ENCODE assay signal across 12 cellular contexts in the genomic region with DNA sequence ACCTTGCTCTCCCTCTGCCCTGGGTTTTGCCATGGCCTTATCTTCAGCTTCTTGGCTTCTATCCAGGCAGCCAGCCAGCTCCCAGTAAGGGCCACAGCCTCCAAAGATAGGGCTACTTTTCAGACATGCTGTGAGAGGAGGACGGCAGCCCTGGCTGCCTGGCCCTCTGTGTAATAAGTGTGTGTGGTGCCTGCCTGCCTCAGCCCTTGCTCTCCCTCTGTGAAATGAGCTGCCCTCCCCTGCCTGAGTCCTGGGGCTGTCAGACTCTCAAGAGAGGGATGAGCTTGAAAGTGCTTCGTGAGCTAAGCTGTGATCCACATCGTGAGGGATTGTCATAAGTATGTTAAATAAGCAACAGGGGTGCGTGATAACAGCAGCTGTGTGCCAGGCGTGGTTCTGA. TPM values are rescaled to one million over a fixed set of nuclear protein-coding genes. Genes with fewer than 3 reads are reported as not detected.
DNase-seq lines count a peak whose midpoint lies in the region; ATAC-seq and TF ChIP-seq lines count a peak whose summit lies in the region.
"Had no signal": no experiment of that assay in that cellular context is flagged by ENCODE, and none has a peak within 500 bp of the region (broad histone marks: within the 10 kb centered on the region; RNA-seq: fewer than 3 reads in every experiment).

No MANE protein-coding gene starts in this region.

- H3K27ac ChIP-seq in right lobe of liver (peak overlapping the region; percentile 73 to 93 (median 90)), tibial artery (peak overlapping the region; percentile 71 to 75)

- no peaks in the 10 kb centered on the region for H3K9me3 ChIP-seq in right lobe of liver
- H3K9me3 ChIP-seq in tibial artery, result no peaks in the 10 kb centered on the region

- TF ChIP-seq POLR2A in right lobe of liver (IDR thresholded peaks at IDR 0.05), result no peak

- H3K36me3 ChIP-seq in right lobe of liver (peaks cover 0 to 7% (median 0%) of the 10 kb centered on the region in 4 donors), tibial artery (peaks cover 0 to 12% (median 0%) of the 10 kb centered on the region in 3 donors)

- H3K9me3 Mint-ChIP-seq in chondrocyte (ENCODE audit: low read depth), result no peaks in the 10 kb centered on the region
- no peaks in the 10 kb centered on the region for H3K9me3 Mint-ChIP-seq in activated naive CD4-positive, alpha-beta T cell treated with anti-CD3 and anti-CD28 coated beads for 36 hours

- peaks cover 87% of the 10 kb centered on the region for H3K4me1 Mint-ChIP-seq in chondrocyte (ENCODE audit: low read depth)
- H3K4me1 Mint-ChIP-seq in activated naive CD4-positive, alpha-beta T cell treated with anti-CD3 and anti-CD28 coated beads for 36 hours (ENCODE audit: low read depth), result no peaks in the 10 kb centered on the region

- H3K36me3 Mint-ChIP-seq in chondrocyte (ENCODE audit: low read depth), result peaks cover 4% of the 10 kb centered on the region
- no peaks in the 10 kb centered on the region for H3K36me3 Mint-ChIP-seq in activated naive CD4-positive, alpha-beta T cell treated with anti-CD3 and anti-CD28 coated beads for 36 hours (ENCODE audit: low read depth)

- 44% methylated on average over 4 of the region's 5 CpGs for WGBS in right lobe of liver (ENCODE audit: insufficient coverage, low coverage, low lambda C conversion rate, missing lambda C conversion rate)

- no peak overlapping the region for H3K4me3 Mint-ChIP-seq in chondrocyte (ENCODE audit: unreplicated experiment)
- no peak overlapping the region for H3K4me3 Mint-ChIP-seq in activated naive CD4-positive, alpha-beta T cell treated with anti-CD3 and anti-CD28 coated beads for 36 hours

- peak overlapping the region; percentile 95 for H3K27ac Mint-ChIP-seq in chondrocyte (ENCODE audit: unreplicated experiment)
- no peak overlapping the region for H3K27ac Mint-ChIP-seq in activated naive CD4-positive, alpha-beta T cell treated with anti-CD3 and anti-CD28 coated beads for 36 hours

- TF ChIP-seq CTCF in chondrocyte (IDR thresholded peaks at IDR 0.05) (no peak), right lobe of liver (IDR thresholded peaks at IDR 0.05) (no peak), tibial artery (IDR thresholded peaks at IDR 0.05) (no peak)

- DNase-seq in NCI-H2227 (lab: John Stamatoyannopoulos, UW; ENCODE audit: unreplicated experiment) (peak; percentile 34), chondrocyte (ENCODE audit: low spot score) (no peak), right lobe of liver (no peak), tibial artery (peak; percentile 51 to 79), NCI-H1694 (lab: John Stamatoyannopoulos, UW) (no peak), activated gamma-delta T cell (lab: John Stamatoyannopoulos, UW) (no peak)
- no peak for DNase-seq in activated naive CD4-positive, alpha-beta T cell treated with anti-CD3 and anti-CD28 coated beads for 36 hours
- DNase-seq: activated T-cell treated with anti-CD3 and anti-CD28 coated beads, Interleukin-2, amount 50 U/mL, for 48 hours; head of caudate nucleus; KG1 had no signal

- no peak overlapping the region for H3K4me3 ChIP-seq in right lobe of liver
- H3K4me3 ChIP-seq in tibial artery, result no peak overlapping the region
- H3K4me3 ChIP-seq: GM12878 had no signal

- ATAC-seq in right lobe of liver, result peak in 2 of 4 donors; percentile 8 to 16
- ATAC-seq in HG02623 (IDR thresholded peaks at IDR 0.05; ENCODE audit: unreplicated experiment), result no peak
- ATAC-seq: GM12878 had no signal

- H3K27me3 Mint-ChIP-seq in chondrocyte (ENCODE audit: low read depth), result no peaks in the 10 kb centered on the region
- no peaks in the 10 kb centered on the region for H3K27me3 Mint-ChIP-seq in activated naive CD4-positive, alpha-beta T cell treated with anti-CD3 and anti-CD28 coated beads for 36 hours (ENCODE audit: low read depth)

- intact Hi-C loops in right lobe of liver (cut with DNase I), result no loop called here
- intact Hi-C loops in tibial artery (cut with DNase I; ENCODE audit: low total_unique reads), result no loop called here
- intact Hi-C loops in activated naive CD4-positive, alpha-beta T cell treated with anti-CD3 and anti-CD28 coated beads for 36 hours (cut with micrococcal nuclease), result no loop called here

- H3K4me1 ChIP-seq in right lobe of liver, result peaks cover 0 to 99% (median 56%) of the 10 kb centered on the region in 4 donors
- peaks cover 12 to 100% (median 82%) of the 10 kb centered on the region in 4 donors for H3K4me1 ChIP-seq in tibial artery

- CTCF ChIA-PET in activated naive CD4-positive, alpha-beta T cell treated with anti-CD3 and anti-CD28 coated beads for 36 hours (lab: Charles Lee), result interaction anchor here (0.8 to 1.5 kb wide), 2 partner anchors 26 to 46 kb away, joined by 3 to 4 read pairs; no protein-coding TSS in a partner anchor

- H3K27me3 ChIP-seq in right lobe of liver (no peaks in the 10 kb centered on the region), tibial artery (no peaks in the 10 kb centered on the region)

RNA-seq across cellular contexts. Expression of a gene that starts 8.1 kb away (rescaled TPM):
- total RNA-seq in chondrocyte (223 to 229 TPM (median 228 TPM) in 3 replicates), right lobe of liver (10 to 100 TPM; 38.1 to 97.5 (median 76.0) TPM)
- total RNA-seq in activated naive CD4-positive, alpha-beta T cell treated with anti-CD3 and anti-CD28 coated beads for 36 hours, result 1 to 10 TPM; 2.4 to 3.3 TPM

Comparison
In these comparisons a context has a peak if more than half of its experiments do, and no peak if none do; other contexts are left out.
1. DNase-seq: peak in NCI-H2227 (single experiment) and tibial artery (2 of 2); none in chondrocyte (single experiment), right lobe of liver (0 of 3), NCI-H1694 (single experiment), activated naive CD4-positive, alpha-beta T cell treated with anti-CD3 and anti-CD28 coated beads for 36 hours (single experiment) and activated gamma-delta T cell (single experiment).
2. RNA of a gene that starts 8.1 kb away (total RNA-seq): 223 to 229 TPM in chondrocyte and 38.1 to 97.5 TPM in right lobe of liver; 2.4 to 3.3 TPM in activated naive CD4-positive, alpha-beta T cell treated with anti-CD3 and anti-CD28 coated beads for 36 hours; every median in the first group is over 4 times any median in the second.